In the genomic region with DNA sequence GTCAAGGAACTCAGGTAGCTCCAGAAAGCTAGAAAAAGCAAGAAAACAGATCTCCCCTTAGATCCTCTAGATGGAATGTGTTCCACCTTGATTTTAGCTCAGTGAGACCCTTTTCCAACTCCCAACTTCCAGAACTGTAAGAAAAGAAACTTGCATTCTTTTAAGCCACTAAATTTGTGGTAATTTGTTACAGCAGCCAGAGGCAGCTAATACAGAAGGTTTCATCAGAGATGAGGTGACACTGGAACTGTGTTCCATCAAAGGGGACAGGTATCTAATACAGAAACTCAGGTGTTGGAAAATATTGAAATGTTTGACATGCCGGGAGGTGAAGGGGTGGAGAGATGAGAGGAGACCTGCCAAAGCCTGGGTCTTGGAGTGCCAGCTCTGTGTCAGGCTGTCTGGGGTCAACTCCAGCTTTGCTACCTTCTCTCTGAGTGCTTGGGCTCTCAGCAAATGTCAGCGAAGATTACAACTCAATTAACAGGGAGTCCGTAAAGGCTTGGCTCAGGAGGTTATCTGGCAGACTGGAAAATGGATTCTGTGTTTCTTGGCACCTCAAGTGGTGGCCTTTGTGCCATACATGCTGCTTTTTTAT, we compare ENCODE assay signal across 23 cellular contexts.
DNase-seq lines count a peak whose midpoint lies in the region; ATAC-seq and TF ChIP-seq lines count a peak whose summit lies in the region.
"Had no signal": no experiment of that assay in that cellular context is flagged by ENCODE, and none has a peak within 500 bp of the region (broad histone marks: within the 10 kb centered on the region; RNA-seq: fewer than 3 reads in every experiment).

No MANE protein-coding gene starts in this region.

- POLR2A ChIA-PET in Caco-2 (lab: Charles Lee) = interaction anchor here (1.0 kb wide), 1 partner anchor 31 kb away, joined by 7 read pairs; no protein-coding TSS in a partner anchor

- H3K27me3 ChIP-seq in Caco-2 (replicated peaks; ENCODE audit: control insufficient read depth, insufficient read depth, low read length) (no peaks in the 10 kb centered on the region), esophagus squamous epithelium (no peaks in the 10 kb centered on the region), psoas muscle (ENCODE audit: insufficient read depth in 3 of 3, low read length in 2 of 3) (no peaks in the 10 kb centered on the region)
- H3K27me3 ChIP-seq: BLaER1, left lung had no signal

- no peaks in the 10 kb centered on the region for H3K9me3 ChIP-seq in Caco-2
- H3K9me3 ChIP-seq in esophagus squamous epithelium = no peaks in the 10 kb centered on the region
- no peaks in the 10 kb centered on the region for H3K9me3 ChIP-seq in psoas muscle
- H3K9me3 ChIP-seq in T-helper 17 cell (ENCODE audit: control insufficient read depth, low read length, poor library complexity, severe bottlenecking) = no peaks in the 10 kb centered on the region
- H3K9me3 ChIP-seq: A549, BLaER1, HAP-1, left lung had no signal

- H3K4me1 ChIP-seq in Caco-2 (peaks cover 53% of the 10 kb centered on the region), esophagus squamous epithelium (peaks cover 33 to 75% (median 34%) of the 10 kb centered on the region in 3 donors), psoas muscle (peaks cover 35% of the 10 kb centered on the region)

- TF ChIP-seq CTCF in Caco-2 (IDR thresholded peaks at IDR 0.05; ENCODE audit: insufficient read depth in 1 of 2, low read depth in 1 of 2, low read length in 1 of 2, severe bottlenecking in 1 of 2, unreplicated experiment in 1 of 2) (no peak), esophagus squamous epithelium (IDR thresholded peaks at IDR 0.05) (no peak), psoas muscle (IDR thresholded peaks at IDR 0.05) (no peak)

- H3K36me3 Mint-ChIP-seq in Caco-2 (ENCODE audit: insufficient read depth, unreplicated experiment) = peaks cover 94% of the 10 kb centered on the region
- H3K36me3 Mint-ChIP-seq in T-helper 17 cell (ENCODE audit: low read depth) = no peaks in the 10 kb centered on the region
- H3K36me3 Mint-ChIP-seq: activated naive CD4-positive, alpha-beta T cell treated with anti-CD3 and anti-CD28 coated beads, Interleukin-2, amount 10 ng/mL, durations not matched to agents 7 days and 5 days had no signal

- H3K27ac Mint-ChIP-seq in Caco-2 (ENCODE audit: unreplicated experiment) (peak overlapping the region; percentile 84), T-helper 17 cell (no peak overlapping the region)
- H3K27ac Mint-ChIP-seq: activated CD8-positive, alpha-beta T cell treated with anti-CD3 and anti-CD28 coated beads, Interleukin-2, amount 10 ng/mL, durations not matched to agents 7 days and 5 days; activated naive CD4-positive, alpha-beta T cell treated with anti-CD3 and anti-CD28 coated beads, Interleukin-2, amount 10 ng/mL, durations not matched to agents 7 days and 5 days; activated T-cell treated with anti-CD3 and anti-CD28 coated beads, Interleukin-2, amount 50 U/mL, for 24 hours; IgD-negative memory B cell had no signal

- DNase-seq in Caco-2 (no peak), esophagus squamous epithelium (lab: John Stamatoyannopoulos, UW) (no peak), left lobe of liver (ENCODE audit: low spot score) (no peak), psoas muscle (no peak), T-helper 17 cell (no peak), NK-92 (lab: John Stamatoyannopoulos, UW; ENCODE audit: unreplicated experiment) (no peak)
- DNase-seq in activated CD4-positive, CD25-positive, alpha-beta regulatory T cell treated with anti-CD3 and anti-CD28 coated beads, Interleukin-2, amount 50 U/mL, for 72 hours = no peak
- DNase-seq: activated CD4-positive, CD25-positive, alpha-beta regulatory T cell; activated CD8-positive, alpha-beta T cell treated with anti-CD3 and anti-CD28 coated beads, Interleukin-2, amount 10 ng/mL, durations not matched to agents 7 days and 5 days; activated naive CD4-positive, alpha-beta T cell treated with anti-CD3 and anti-CD28 coated beads, Interleukin-2, amount 10 ng/mL, durations not matched to agents 7 days and 5 days; activated T-cell treated with anti-CD3 and anti-CD28 coated beads, Interleukin-2, amount 50 U/mL, for 24 hours; GDM1; NCI-H1436; NCI-H2171 treated with DMSO at 0.1 percent for 48 hours; NCI-H774; stimulated activated CD4-positive, alpha-beta T cell treated with anti-CD3 and anti-CD28 coated beads, Interleukin-4, amount 100 ng/mL, for 1 hour had no signal

- TF ChIP-seq POLR2A in esophagus squamous epithelium (IDR thresholded peaks at IDR 0.05) = no peak

- TSS peak; percentile 13 for BruUV-seq in Caco-2 (replicated peaks; lab: Mats Ljungman, UMichigan)

- ATAC-seq in left lobe of liver (peak; percentile 58), psoas muscle (peak in 3 of 4 donors; percentile 23 to 28 (median 25)), T-helper 17 cell (no peak), GM18519 (IDR thresholded peaks at IDR 0.05; ENCODE audit: low FRiP score, unreplicated experiment) (no peak)
- ATAC-seq: activated CD8-positive, alpha-beta T cell treated with anti-CD3 and anti-CD28 coated beads, Interleukin-2, amount 10 ng/mL, durations not matched to agents 7 days and 5 days; PC-3 had no signal

- H3K36me3 ChIP-seq in Caco-2 (ENCODE audit: control insufficient read depth, insufficient read depth, low read length) (no peaks in the 10 kb centered on the region; the same call in none of the 2 replicates), esophagus squamous epithelium (peaks cover 0 to 89% (median 4%) of the 10 kb centered on the region in 3 donors), psoas muscle (ENCODE audit: insufficient read depth in 1 of 2, low read depth in 1 of 2) (peaks cover 3 to 54% of the 10 kb centered on the region in 2 donors)

- 85 to 100% methylated on average over 1 to 3 of the region's 3 CpGs for WGBS in esophagus squamous epithelium, 2 donors
- 32 to 55% (median 47%) methylated on average over 3 of the region's 3 CpGs for WGBS in psoas muscle, 3 donors

- peaks cover 60% of the 10 kb centered on the region for H3K4me1 Mint-ChIP-seq in Caco-2 (ENCODE audit: low read depth, unreplicated experiment)
- no peaks in the 10 kb centered on the region for H3K4me1 Mint-ChIP-seq in T-helper 17 cell
- H3K4me1 Mint-ChIP-seq: activated naive CD4-positive, alpha-beta T cell treated with anti-CD3 and anti-CD28 coated beads, Interleukin-2, amount 10 ng/mL, durations not matched to agents 7 days and 5 days had no signal

- intact Hi-C loops in Caco-2 (cut with micrococcal nuclease; ENCODE audit: unreplicated experiment) (loop anchor here (1.0 kb wide), 1 partner anchor 14 kb away; no protein-coding TSS in a partner anchor), esophagus squamous epithelium (cut with DNase I) (no loop called here), psoas muscle (cut with DNase I) (no loop called here)

- no peaks in the 10 kb centered on the region for H3K9me3 Mint-ChIP-seq in Caco-2 (ENCODE audit: unreplicated experiment)
- H3K9me3 Mint-ChIP-seq: activated naive CD4-positive, alpha-beta T cell treated with anti-CD3 and anti-CD28 coated beads, Interleukin-2, amount 10 ng/mL, durations not matched to agents 7 days and 5 days had no signal

- H3K4me3 ChIP-seq in Caco-2 (ENCODE audit: low read depth, low read length) (no peak overlapping the region), esophagus squamous epithelium (no peak overlapping the region), psoas muscle (no peak overlapping the region)
- H3K4me3 ChIP-seq: A549, BLaER1, HAP-1, left lung had no signal

- no peak overlapping the region for H3K4me3 Mint-ChIP-seq in Caco-2 (ENCODE audit: unreplicated experiment)
- H3K4me3 Mint-ChIP-seq in T-helper 17 cell = no peak overlapping the region
- H3K4me3 Mint-ChIP-seq: activated CD8-positive, alpha-beta T cell treated with anti-CD3 and anti-CD28 coated beads, Interleukin-2, amount 10 ng/mL, durations not matched to agents 7 days and 5 days; activated naive CD4-positive, alpha-beta T cell treated with anti-CD3 and anti-CD28 coated beads, Interleukin-2, amount 10 ng/mL, durations not matched to agents 7 days and 5 days; activated T-cell treated with anti-CD3 and anti-CD28 coated beads, Interleukin-2, amount 50 U/mL, for 24 hours; IgD-negative memory B cell had no signal

- no peaks in the 10 kb centered on the region for H3K27me3 Mint-ChIP-seq in Caco-2 (ENCODE audit: insufficient read depth, unreplicated experiment)
- peaks cover 22% of the 10 kb centered on the region for H3K27me3 Mint-ChIP-seq in T-helper 17 cell
- H3K27me3 Mint-ChIP-seq: activated naive CD4-positive, alpha-beta T cell treated with anti-CD3 and anti-CD28 coated beads, Interleukin-2, amount 10 ng/mL, durations not matched to agents 7 days and 5 days; activated T-cell treated with anti-CD3 and anti-CD28 coated beads, Interleukin-2, amount 50 U/mL, for 24 hours; IgD-negative memory B cell had no signal

- H3K27ac ChIP-seq in esophagus squamous epithelium (peak overlapping the region in 3 of 4 donors; percentile 51 to 62 (median 58)), psoas muscle (peak overlapping the region; percentile 66)
- H3K27ac ChIP-seq: BLaER1 had no signal

- CTCF ChIA-PET in Caco-2 (lab: Charles Lee) = interaction anchor here (0.9 kb wide), 1 partner anchor 69 kb away, joined by 3 read pairs; no protein-coding TSS in a partner anchor

Comparison
In these comparisons a context has a peak if more than half of its experiments do, and no peak if none do; other contexts are left out.
1. ATAC-seq: peak in left lobe of liver (single experiment) and psoas muscle (3 of 4); none in T-helper 17 cell (single experiment) and GM18519 (single experiment).